Comparison of ENCODE assay signal across 8 cellular contexts in genomic region chr10:100008142-100008522, GRCh38. TPM values are rescaled to one million over a fixed set of nuclear protein-coding genes. Genes with fewer than 3 reads are reported as not detected.
DNase-seq lines count a peak whose midpoint lies in the region; ATAC-seq, FAIRE-seq and TF ChIP-seq lines count a peak whose summit lies in the region.

No MANE protein-coding gene starts in this region.

- peak overlapping the region; percentile 77; the same call in 1 of the 2 replicates for H3K9ac ChIP-seq in HepG2 (ENCODE audit: insufficient read depth, low read depth, low read length)

- intact Hi-C loops in Right ventricle myocardium inferior (cut with DNase I): loop anchor here (2.0 to 5.0 kb wide), 3 partner anchors 36 to 153 kb away; no protein-coding TSS in a partner anchor
- intact Hi-C loops in cardiac septum (cut with DNase I): loop anchor here (2.0 to 10.0 kb wide), 2 partner anchors 31 to 177 kb away; partner anchors contain the start of gene ERLIN1
- intact Hi-C loops in HepG2 (cut with micrococcal nuclease; ENCODE audit: unreplicated experiment): loop anchor here (2.0 to 5.0 kb wide), 2 partner anchors 39 to 75 kb away; no protein-coding TSS in a partner anchor
- intact Hi-C loops in vagina (cut with DNase I): no loop called here

- H3K4me3 ChIP-seq in astrocyte of the spinal cord (ENCODE audit: low read depth, low read length) (peak overlapping the region; percentile 89), HepG2 (replicated peaks in 1 of 3; ENCODE audit: insufficient read depth in 1 of 3, low read depth in 2 of 3, low read length in 3 of 3) (peak overlapping the region; percentile 87 to 93 (median 93); a peak in 5 of 6 replicates), vagina (peak overlapping the region; percentile 82 to 95)

- H3K27ac ChIP-seq in HepG2 (ENCODE audit: extremely low read length, insufficient read depth, low read length) (no peak overlapping the region), vagina (peak overlapping the region; percentile 92)

- H4K20me1 ChIP-seq in HepG2 (ENCODE audit: insufficient read depth, low read length): no peaks in the 10 kb centered on the region

- peaks cover 66% of the 10 kb centered on the region for H3K4me1 ChIP-seq in HepG2 (ENCODE audit: insufficient read depth, low read length)
- H3K4me1 ChIP-seq in vagina: peaks cover 53% of the 10 kb centered on the region

- TF ChIP-seq EP300 in HepG2 (IDR thresholded peaks at IDR 0.05; ENCODE audit: low read depth in 2 of 2, low read length in 2 of 2): no peak
- TF ChIP-seq EP300 in HepG2 (CRISPR knock-in tag; IDR thresholded peaks at IDR 0.05; ENCODE audit: borderline replicate concordance): no peak

- peak overlapping the region; percentile 94 for H3K4me2 ChIP-seq in HepG2 (ENCODE audit: low read depth, low read length)

- no peaks in the 10 kb centered on the region for H3K9me3 ChIP-seq in HepG2 (ENCODE audit: low read length)
- H3K9me3 ChIP-seq in vagina: no peaks in the 10 kb centered on the region

- DNase-seq in Right ventricle myocardium inferior (ENCODE audit: missing footprints): no peak
- DNase-seq in cardiac septum (ENCODE audit: low spot score): no peak
- peak; percentile 43 for DNase-seq in astrocyte of the spinal cord (ENCODE audit: low read depth, low spot score)
- DNase-seq in HepG2 (ENCODE audit: low spot score): no peak
- no peak for DNase-seq in vagina (ENCODE audit: extremely low spot score in 2 of 2)
- DNase-seq in NCI-H748 treated with DMSO at 0.1 percent for 48 hours (lab: John Stamatoyannopoulos, UW): no peak
- no peak for DNase-seq in NCI-H2029 treated with DMSO at 0.1 percent for 48 hours (lab: John Stamatoyannopoulos, UW)
- no peak for DNase-seq in activated CD4-positive, CD25-positive, alpha-beta regulatory T cell (lab: John Stamatoyannopoulos, UW)

- TF ChIP-seq POLR2A in HepG2 (IDR thresholded peaks at IDR 0.05; ENCODE audit: insufficient read depth in 1 of 2, low read depth in 2 of 2, low read length in 2 of 2) (no peak), vagina (IDR thresholded peaks at IDR 0.05) (no peak)

- no peaks in the 10 kb centered on the region for H3K36me3 ChIP-seq in HepG2 (replicated peaks in 1 of 2; ENCODE audit: control insufficient read depth in 1 of 2, insufficient read depth in 2 of 2, low read length in 2 of 2)
- H3K36me3 ChIP-seq in vagina: no peaks in the 10 kb centered on the region

- WGBS in HepG2 (ENCODE audit: low lambda C conversion rate): 53% methylated on average over 6 of the region's 6 CpGs

- peak; percentile 51 for ATAC-seq in Right ventricle myocardium inferior
- no peak for ATAC-seq in HepG2

- no peak for FAIRE-seq in HepG2 (lab: Jason Lieb, UNC)

- H3K27me3 ChIP-seq in HepG2 (ENCODE audit: control insufficient read depth in 1 of 2, insufficient read depth in 2 of 2, low read length in 2 of 2) (no peaks in the 10 kb centered on the region; a peak in 1 of 5 replicates), vagina (no peaks in the 10 kb centered on the region)

- in situ Hi-C loops in astrocyte of the spinal cord (cut with HindIII; ENCODE audit: low sequenced_read_pairs): no loop called here
- in situ Hi-C loops in HepG2 (cut with HindIII; ENCODE audit: extremely low pct_ligation_motif_present, low pct_unique_long_range_greater_than_20kb): no loop called here

- POLR2A ChIA-PET in HepG2 (lab: Yijun Ruan, JAX): interaction anchor here (2.1 kb wide), 1 partner anchor 13 kb away, joined by 8 read pairs; no protein-coding TSS in a partner anchor

- no peak for TF ChIP-seq RAD21 in HepG2 (CRISPR knock-in tag; IDR thresholded peaks at IDR 0.05)

- peaks cover 36% of the 10 kb centered on the region for H3K79me2 ChIP-seq in HepG2 (ENCODE audit: insufficient read depth, low read length)

- CTCF ChIA-PET in HepG2 (lab: Yijun Ruan, JAX; ENCODE audit: low intra/inter-chr PET ratio, low total read pairs): interaction anchor here (2.0 kb wide), 1 partner anchor 148 kb away, joined by 5 read pairs; no protein-coding TSS in a partner anchor

- no peak overlapping the region for H2AFZ ChIP-seq in HepG2 (ENCODE audit: low read length)

- no peak for TF ChIP-seq CTCF in astrocyte of the spinal cord (IDR thresholded peaks at IDR 0.05; ENCODE audit: low read depth, low read length)
- no peak for TF ChIP-seq CTCF in HepG2 (CRISPR knock-in tag; IDR thresholded peaks at IDR 0.05)
- TF ChIP-seq CTCF in vagina (IDR thresholded peaks at IDR 0.05): no peak

- no TSS peak for BruUV-seq in HepG2 (replicated peaks; lab: Mats Ljungman, UMichigan)

TF ChIP-seq in HepG2, 621 proteins besides CTCF, POLR2A, EP300 and RAD21 (continues in another document):
- TF ChIP-seq PLRG1 (conservative IDR thresholded peaks at IDR 0.05) (no peak), RCOR2 (CRISPR knock-in tag; IDR thresholded peaks at IDR 0.05) (no peak), ZNF276 (CRISPR knock-in tag; IDR thresholded peaks at IDR 0.05; ENCODE audit: low read depth) (no peak), E2F1 (CRISPR knock-in tag; IDR thresholded peaks at IDR 0.05) (no peak), THAP9 (CRISPR knock-in tag; IDR thresholded peaks at IDR 0.05; ENCODE audit: borderline replicate concordance) (no peak)

RNA-seq across cellular contexts. Expression of gene DNMBP, which starts 1.6 kb away (rescaled TPM):
- total RNA-seq in Right ventricle myocardium inferior: 6.6 TPM
- 5.6 TPM for total RNA-seq in cardiac septum
- 6.3 and 6.4 TPM in 2 replicates for total RNA-seq in HepG2 (2016; rRNA removed; fragmentation: Illumina TruSeq; extraction: Trizol)
- total RNA-seq in HepG2 (2016; cell fraction: cytosol; rRNA removed; fragmentation: Illumina TruSeq; extraction: Trizol; ENCODE audit: low read depth): 1.2 and 1.4 TPM in 2 replicates
- 5.7 and 6.1 TPM in 2 replicates for total RNA-seq in HepG2 (2016; cell fraction: insoluble cytoplasmic fraction; rRNA removed; fragmentation: Illumina TruSeq; extraction: Trizol)
- 2.3 and 2.6 TPM in 2 replicates for total RNA-seq in HepG2 (2016; cell fraction: membrane; rRNA removed; fragmentation: Illumina TruSeq; extraction: Trizol)
- total RNA-seq in HepG2 (2016; cell fraction: nucleus; rRNA removed; fragmentation: Illumina TruSeq; extraction: Trizol): 7.8 and 9.5 TPM in 2 replicates
- 3.6 and 4.2 TPM in 2 replicates for polyA plus RNA-seq in HepG2 (2011; rRNA removed)
- polyA plus RNA-seq in HepG2 (2011; cell fraction: cytosol; rRNA removed): 2.7 and 4.5 TPM in 2 replicates
- polyA plus RNA-seq in HepG2 (2011; cell fraction: nucleus; rRNA removed): 4.6 and 5.9 TPM in 2 replicates
- polyA plus RNA-seq in HepG2 (2012): 5.1 and 5.3 TPM in 2 replicates
- polyA plus RNA-seq in HepG2 (2016; cell fraction: cytosol; fragmentation: Illumina TruSeq; extraction: Trizol; ENCODE audit: low read depth): 0.75 and 0.78 TPM in 2 replicates
- 4.8 and 6.1 TPM in 2 replicates for polyA plus RNA-seq in HepG2 (2016; cell fraction: insoluble cytoplasmic fraction; fragmentation: Illumina TruSeq; extraction: Trizol; ENCODE audit: low read depth)
- 1.7 and 1.9 TPM in 2 replicates for polyA plus RNA-seq in HepG2 (2016; cell fraction: membrane; fragmentation: Illumina TruSeq; extraction: Trizol; ENCODE audit: low read depth)
- polyA plus RNA-seq in HepG2 (2016; cell fraction: nucleus; fragmentation: Illumina TruSeq; extraction: Trizol; ENCODE audit: insufficient read depth, low read depth): 10.6 and 11.3 TPM in 2 replicates
- 4.2 and 6.7 TPM in 2 replicates for polyA minus RNA-seq in HepG2 (2011; rRNA and poly(A)+ RNA removed; ENCODE audit: low replicate concordance)
- polyA minus RNA-seq in HepG2 (2011; cell fraction: cytosol; rRNA and poly(A)+ RNA removed): 4.3 and 4.8 TPM in 2 replicates
- 9.8 and 12.7 TPM in 2 replicates for polyA minus RNA-seq in HepG2 (2011; cell fraction: nucleus; rRNA and poly(A)+ RNA removed)
- 31.9 TPM for total RNA-seq in vagina
